Comparison of ENCODE assay signal across 9 cellular contexts in genomic region chr5:77973253-77973609, GRCh38.
DNase-seq lines count a peak whose midpoint lies in the region; ATAC-seq and TF ChIP-seq lines count a peak whose summit lies in the region.
"Had no signal": no experiment of that assay in that cellular context is flagged by ENCODE, and none has a peak within 500 bp of the region (broad histone marks: within the 10 kb centered on the region; RNA-seq: fewer than 3 reads in every experiment).

No MANE protein-coding gene starts in this region.

- no peaks in the 10 kb centered on the region for H3K9me3 ChIP-seq in PC-9 (ENCODE audit: insufficient read depth, low read depth)

- no peaks in the 10 kb centered on the region for H3K79me2 ChIP-seq in PC-9 (ENCODE audit: low read depth)

- H3K4me2 ChIP-seq in PC-9: no peak overlapping the region

- H3K27ac ChIP-seq in PC-9: no peak overlapping the region

- H2AFZ ChIP-seq in PC-9: no peak overlapping the region

- peak overlapping the region; percentile 68 to 72 for H3K4me3 Mint-ChIP-seq in activated T-cell treated with anti-CD3 and anti-CD28 coated beads, Interleukin-2, amount 50 U/mL, for 72 hours
- H3K4me3 Mint-ChIP-seq in activated naive CD8-positive, alpha-beta T cell: peak overlapping the region; percentile 75
- peak overlapping the region; percentile 71 to 73 for H3K4me3 Mint-ChIP-seq in stimulated activated naive CD8-positive, alpha-beta T cell treated with anti-CD3 and anti-CD28 coated beads, Interleukin-15, amount 100 ng/mL, for 72 hours

- CTCF ChIA-PET in PC-9 (lab: Charles Lee): no interaction called here

- no peaks in the 10 kb centered on the region for H4K20me1 ChIP-seq in PC-9 (ENCODE audit: insufficient read depth)

- H3K36me3 Mint-ChIP-seq in activated T-cell treated with anti-CD3 and anti-CD28 coated beads, Interleukin-2, amount 50 U/mL, for 72 hours (ENCODE audit: insufficient read depth in 2 of 2): peaks cover 0 to 1% of the 10 kb centered on the region in 2 donors
- H3K36me3 Mint-ChIP-seq in activated naive CD8-positive, alpha-beta T cell: peaks cover 3% of the 10 kb centered on the region

- no peak for TF ChIP-seq CTCF in PC-9 (conservative IDR thresholded peaks at IDR 0.05)

- H3K27ac Mint-ChIP-seq in activated T-cell treated with anti-CD3 and anti-CD28 coated beads, Interleukin-2, amount 50 U/mL, for 72 hours: no peak overlapping the region
- H3K27ac Mint-ChIP-seq in activated naive CD8-positive, alpha-beta T cell: no peak overlapping the region
- H3K27ac Mint-ChIP-seq in stimulated activated naive CD8-positive, alpha-beta T cell treated with anti-CD3 and anti-CD28 coated beads, Interleukin-15, amount 100 ng/mL, for 72 hours: no peak overlapping the region

- H3K9me2 ChIP-seq in PC-9 (ENCODE audit: insufficient read depth): no peaks in the 10 kb centered on the region

- H3K27me3 Mint-ChIP-seq in activated T-cell treated with anti-CD3 and anti-CD28 coated beads, Interleukin-2, amount 50 U/mL, for 72 hours (ENCODE audit: low read depth): peaks cover 63% of the 10 kb centered on the region
- H3K27me3 Mint-ChIP-seq in activated naive CD8-positive, alpha-beta T cell: peaks cover 36% of the 10 kb centered on the region
- H3K27me3 Mint-ChIP-seq in stimulated activated naive CD8-positive, alpha-beta T cell treated with anti-CD3 and anti-CD28 coated beads, Interleukin-15, amount 100 ng/mL, for 72 hours: peaks cover 93% of the 10 kb centered on the region

- no peaks in the 10 kb centered on the region for H3K27me3 ChIP-seq in PC-9 (ENCODE audit: insufficient read depth, low read depth)

- H3K4me1 Mint-ChIP-seq in activated T-cell treated with anti-CD3 and anti-CD28 coated beads, Interleukin-2, amount 50 U/mL, for 72 hours (ENCODE audit: low read depth): peaks cover 17% of the 10 kb centered on the region
- H3K4me1 Mint-ChIP-seq in activated naive CD8-positive, alpha-beta T cell (ENCODE audit: low read depth): peaks cover 15% of the 10 kb centered on the region
- H3K4me1 Mint-ChIP-seq in stimulated activated naive CD8-positive, alpha-beta T cell treated with anti-CD3 and anti-CD28 coated beads, Interleukin-15, amount 100 ng/mL, for 72 hours: peaks cover 20% of the 10 kb centered on the region

- POLR2A ChIA-PET in PC-9 (lab: Charles Lee; ENCODE audit: unreplicated experiment): no interaction called here

- no peak overlapping the region for H3K4me3 ChIP-seq in PC-9

- DNase-seq in activated T-cell treated with anti-CD3 and anti-CD28 coated beads, Interleukin-2, amount 50 U/mL, for 72 hours: no peak
- DNase-seq in activated T-cell treated with anti-CD3 and anti-CD28 coated beads for 4 hours: no peak
- peak; percentile 71 for DNase-seq in iPS-NIHi7 (ENCODE audit: extremely low spot score)
- DNase-seq in stimulated activated naive CD8-positive, alpha-beta T cell treated with anti-CD3 and anti-CD28 coated beads, Interleukin-15, amount 100 ng/mL, for 72 hours: no peak
- DNase-seq in PC-9: no peak
- DNase-seq: Kasumi-1 had no signal

- H3K36me3 ChIP-seq in PC-9 (ENCODE audit: low read depth): no peaks in the 10 kb centered on the region

- BruUV-seq in PC-9 (replicated peaks; lab: Mats Ljungman, UMichigan): no TSS peak

- intact Hi-C loops in PC-9 (cut with micrococcal nuclease; ENCODE audit: unreplicated experiment): no loop called here

- ATAC-seq in activated T-cell treated with anti-CD3 and anti-CD28 coated beads, Interleukin-2, amount 50 U/mL, for 72 hours (replicated peaks in 1 of 2): peak in 1 of 2 donors; percentile 10
- ATAC-seq in stimulated activated naive CD8-positive, alpha-beta T cell treated with anti-CD3 and anti-CD28 coated beads, Interleukin-15, amount 100 ng/mL, for 72 hours: peak; percentile 38
- ATAC-seq in HG02870 (IDR thresholded peaks at IDR 0.05; ENCODE audit: unreplicated experiment): no peak
- no peak for ATAC-seq in GM19455 (IDR thresholded peaks at IDR 0.05; ENCODE audit: unreplicated experiment)

- H3F3A ChIP-seq in PC-9 (ENCODE audit: insufficient read depth, low read depth): no peaks in the 10 kb centered on the region

- H3K4me1 ChIP-seq in PC-9 (replicated peaks; ENCODE audit: insufficient read depth): no peaks in the 10 kb centered on the region

- no peaks in the 10 kb centered on the region for H3K9me3 Mint-ChIP-seq in activated T-cell treated with anti-CD3 and anti-CD28 coated beads, Interleukin-2, amount 50 U/mL, for 72 hours
- no peaks in the 10 kb centered on the region for H3K9me3 Mint-ChIP-seq in activated naive CD8-positive, alpha-beta T cell (ENCODE audit: low read depth)
- H3K9me3 Mint-ChIP-seq in stimulated activated naive CD8-positive, alpha-beta T cell treated with anti-CD3 and anti-CD28 coated beads, Interleukin-15, amount 100 ng/mL, for 72 hours: no peaks in the 10 kb centered on the region
